8 cellular contexts compared by ENCODE assay signal in the genomic region with DNA sequence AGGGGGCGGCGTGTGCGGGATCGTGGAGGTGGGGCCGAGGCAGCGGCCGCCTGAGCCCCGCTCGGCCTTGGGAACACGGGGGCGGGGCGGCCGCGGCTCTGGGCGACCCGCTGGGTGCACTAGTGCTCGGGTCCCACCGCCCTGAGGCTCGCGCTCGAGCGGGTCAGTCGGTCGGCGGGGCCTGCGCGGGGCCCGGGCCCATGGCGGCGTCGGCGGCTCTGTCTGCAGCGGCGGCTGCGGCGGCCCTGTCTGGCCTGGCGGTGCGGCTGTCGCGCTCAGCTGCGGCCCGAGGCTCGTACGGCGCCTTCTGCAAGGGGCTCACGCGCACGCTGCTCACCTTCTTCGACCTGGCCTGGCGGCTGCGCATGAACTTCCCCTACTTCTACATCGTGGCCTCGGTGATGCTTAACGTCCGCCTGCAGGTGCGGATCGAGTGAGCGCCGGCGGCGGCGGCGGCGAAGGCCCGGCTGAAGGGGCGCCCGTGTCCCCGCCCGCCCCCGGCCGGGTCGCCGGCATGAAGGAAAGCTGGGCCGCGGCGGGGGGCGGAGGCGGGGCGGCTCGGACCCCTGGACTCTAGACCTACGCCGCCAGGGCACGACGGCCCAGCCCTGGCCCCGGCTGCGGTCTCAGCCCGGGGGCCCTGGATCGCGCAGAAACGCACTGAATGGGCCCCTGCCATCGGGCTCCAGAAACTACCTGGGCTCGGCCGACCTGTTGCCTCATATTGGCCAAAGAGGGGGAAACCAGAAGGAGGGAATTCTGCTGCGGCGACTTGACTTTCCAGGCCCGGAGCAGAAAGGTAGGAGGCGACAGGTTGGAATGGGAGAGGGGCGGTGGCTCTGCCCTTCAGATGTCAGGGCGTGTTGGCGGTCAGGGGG. TPM values are rescaled to one million over a fixed set of nuclear protein-coding genes. Genes with fewer than 3 reads are reported as not detected.
A peak's percentile ranks its signal among the peaks of the same experiment; 100 is the strongest.
DNase-seq lines count a peak whose midpoint lies in the region; ATAC-seq and TF ChIP-seq lines count a peak whose summit lies in the region.

Gene SMIM10L2A, plus strand, starts transcription at position 13 of the 878 bp plus-strand sequence. Its CDS starts 188 bp downstream, at position 201.

- CTCF ChIA-PET in CD8-positive, alpha-beta memory T cell (lab: Charles Lee) = no interaction called here
- CTCF ChIA-PET in mammary epithelial cell (lab: Charles Lee; ENCODE audit: low non-redundant PET) = no interaction called here

- peaks cover 5% of the 10 kb centered on the region for H3K4me1 ChIP-seq in CD8-positive, alpha-beta memory T cell (ENCODE audit: insufficient read depth, low read length)
- H3K4me1 ChIP-seq in HUES48 (ENCODE audit: control insufficient read depth, insufficient read depth, low read length) = peaks cover 6% of the 10 kb centered on the region
- peaks cover 8% of the 10 kb centered on the region for H3K4me1 ChIP-seq in mammary epithelial cell (ENCODE audit: insufficient read depth, low read length)

- peak within 1 kb of the TSS; percentile 41 for H3K4me3 ChIP-seq in CD8-positive, alpha-beta memory T cell (ENCODE audit: low read length)
- H3K4me3 ChIP-seq in HUES48 (ENCODE audit: low read depth, low read length) (peak within 1 kb of the TSS; percentile 65), mammary epithelial cell (replicated peaks in 1 of 3; ENCODE audit: insufficient read depth in 1 of 3, low read depth in 2 of 3, low read length in 3 of 3) (peak within 1 kb of the TSS; percentile 28 to 37 (median 37))

- H3K4me3 Mint-ChIP-seq in CD8-positive, alpha-beta memory T cell = peak within 1 kb of the TSS; percentile 71 to 86 (median 73)
- H3K4me3 Mint-ChIP-seq in natural killer cell treated with Interleukin-12 subunit alpha and Interleukin-12 subunit beta and Interleukin-15 and Interleukin-18, amount 100 ng/mL, for 72 hours = peak within 1 kb of the TSS; percentile 68

- DNase-seq in CD8-positive, alpha-beta memory T cell = peak in 2 of 5 donors; percentile 8 to 48
- DNase-seq in mammary epithelial cell (no peak), DMS 273 treated with DMSO at 0.1 percent for 48 hours (lab: John Stamatoyannopoulos, UW) (no peak), epidermal melanocyte (ENCODE audit: insufficient read length, low spot score) (no peak), mucosa of gallbladder (ENCODE audit: low spot score) (no peak)
- no peak for DNase-seq in natural killer cell treated with Interleukin-12 subunit alpha and Interleukin-12 subunit beta and Interleukin-15 and Interleukin-18, amount 100 ng/mL, for 72 hours (ENCODE audit: low spot score)

- H3K4me1 Mint-ChIP-seq in CD8-positive, alpha-beta memory T cell = peaks cover 0 to 8% (median 5%) of the 10 kb centered on the region in 3 donors
- peaks cover 0 to 3% of the 10 kb centered on the region in 2 donors for H3K4me1 Mint-ChIP-seq in natural killer cell treated with Interleukin-12 subunit alpha and Interleukin-12 subunit beta and Interleukin-15 and Interleukin-18, amount 100 ng/mL, for 72 hours (ENCODE audit: low read depth in 2 of 2)

- TF ChIP-seq CTCF in mammary epithelial cell (conservative IDR thresholded peaks at IDR 0.05 in 1 of 2, IDR thresholded peaks at IDR 0.05 in 1 of 2; ENCODE audit: extremely low read depth in 1 of 2, insufficient read depth in 1 of 2, low read depth in 1 of 2, low read length in 2 of 2) = no peak

- peaks cover 0 to 2% of the 10 kb centered on the region in 2 donors for H3K27me3 Mint-ChIP-seq in CD8-positive, alpha-beta memory T cell
- H3K27me3 Mint-ChIP-seq in natural killer cell treated with Interleukin-12 subunit alpha and Interleukin-12 subunit beta and Interleukin-15 and Interleukin-18, amount 100 ng/mL, for 72 hours = peaks cover 0 to 8% of the 10 kb centered on the region in 2 donors

- 56% methylated on average over 11 of the region's 100 CpGs for WGBS in mammary epithelial cell (ENCODE audit: low coverage, missing lambda C conversion rate)

- H3K9ac ChIP-seq in HUES48 (ENCODE audit: low read depth, low read length) (peak within 1 kb of the TSS; percentile 24; the same call in 1 of the 2 replicates), mammary epithelial cell (ENCODE audit: insufficient read depth, low read length) (no peak within 1 kb of the TSS)

- no peaks in the 10 kb centered on the region for H3K79me2 ChIP-seq in mammary epithelial cell (ENCODE audit: insufficient read depth, low read length)

- in situ Hi-C loops in mammary epithelial cell (cut with MboI; ENCODE audit: low sequenced_read_pairs in 2 of 2) = no loop called here

- H3K9me3 Mint-ChIP-seq in CD8-positive, alpha-beta memory T cell = no peaks in the 10 kb centered on the region
- H3K9me3 Mint-ChIP-seq in natural killer cell treated with Interleukin-12 subunit alpha and Interleukin-12 subunit beta and Interleukin-15 and Interleukin-18, amount 100 ng/mL, for 72 hours = no peaks in the 10 kb centered on the region

- dilution Hi-C loops in mammary epithelial cell (cut with HindIII; ENCODE audit: low sequenced_read_pairs) = no loop called here

- H3K27ac ChIP-seq in CD8-positive, alpha-beta memory T cell (ENCODE audit: low read depth, low read length) = no peak within 1 kb of the TSS
- H3K27ac ChIP-seq in HUES48 (ENCODE audit: low read depth, low read length) (no peak within 1 kb of the TSS), mammary epithelial cell (ENCODE audit: insufficient read depth, low read depth, low read length) (no peak within 1 kb of the TSS)

- POLR2A ChIA-PET in CD8-positive, alpha-beta memory T cell (lab: Charles Lee) = no interaction called here

- H3K36me3 ChIP-seq in CD8-positive, alpha-beta memory T cell (ENCODE audit: insufficient read depth, low read length) = no peaks in the 10 kb centered on the region
- H3K36me3 ChIP-seq in HUES48 (ENCODE audit: control insufficient read depth, insufficient read depth, low read length) (no peaks in the 10 kb centered on the region), mammary epithelial cell (ENCODE audit: insufficient read depth, low read length) (no peaks in the 10 kb centered on the region)

- intact Hi-C loops in mammary epithelial cell (cut with micrococcal nuclease) = no loop called here

- BruUV-seq in mammary epithelial cell (replicated peaks; lab: Mats Ljungman, UMichigan) = no TSS peak

- no peaks in the 10 kb centered on the region for H3K9me3 ChIP-seq in CD8-positive, alpha-beta memory T cell (ENCODE audit: low read length)
- H3K9me3 ChIP-seq in HUES48 (ENCODE audit: control insufficient read depth, insufficient read depth, low read length) (no peaks in the 10 kb centered on the region), mammary epithelial cell (replicated peaks; ENCODE audit: insufficient read depth, low read length) (no peaks in the 10 kb centered on the region)

- peak; percentile 45 for ATAC-seq in GM21447 (IDR thresholded peaks at IDR 0.05; ENCODE audit: unreplicated experiment)
- ATAC-seq in natural killer cell treated with Interleukin-12 subunit alpha and Interleukin-12 subunit beta and Interleukin-15 and Interleukin-18, amount 100 ng/mL, for 72 hours = no peak

- no peaks in the 10 kb centered on the region for H4K20me1 ChIP-seq in mammary epithelial cell (ENCODE audit: insufficient read depth, low read length)

- H3K4me2 ChIP-seq in mammary epithelial cell (ENCODE audit: insufficient read depth, low read depth, low read length) = peak within 1 kb of the TSS; percentile 71

- no peaks in the 10 kb centered on the region for H3K27me3 ChIP-seq in CD8-positive, alpha-beta memory T cell (ENCODE audit: insufficient read depth, low read length, poor library complexity, severe bottlenecking)
- no peaks in the 10 kb centered on the region for H3K27me3 ChIP-seq in HUES48 (ENCODE audit: control insufficient read depth, insufficient read depth, low read length)
- no peaks in the 10 kb centered on the region for H3K27me3 ChIP-seq in mammary epithelial cell (ENCODE audit: insufficient read depth, low read length)

- no peaks in the 10 kb centered on the region for H3K36me3 Mint-ChIP-seq in CD8-positive, alpha-beta memory T cell
- H3K36me3 Mint-ChIP-seq in natural killer cell treated with Interleukin-12 subunit alpha and Interleukin-12 subunit beta and Interleukin-15 and Interleukin-18, amount 100 ng/mL, for 72 hours = no peaks in the 10 kb centered on the region

- peak within 1 kb of the TSS in 3 of 8 donors; percentile 43 to 72 (median 63) for H3K27ac Mint-ChIP-seq in CD8-positive, alpha-beta memory T cell
- no peak within 1 kb of the TSS for H3K27ac Mint-ChIP-seq in natural killer cell treated with Interleukin-12 subunit alpha and Interleukin-12 subunit beta and Interleukin-15 and Interleukin-18, amount 100 ng/mL, for 72 hours

- peak within 1 kb of the TSS; percentile 55 for H2AFZ ChIP-seq in mammary epithelial cell (ENCODE audit: low read depth, low read length)

RNA-seq across cellular contexts. Expression of gene SMIM10L2A, which starts in this region (rescaled TPM):
- under 1 TPM; 0.48 to 0.62 TPM for total RNA-seq in CD8-positive, alpha-beta memory T cell
- 0.10 TPM for polyA plus RNA-seq in CD8-positive, alpha-beta memory T cell
- 10 to 100 TPM in 1 of 2 donors, 1 to 10 TPM in 1; 3.7 to 27.5 TPM for total RNA-seq in mammary epithelial cell
- 2.3 TPM for polyA plus RNA-seq in mammary epithelial cell
- polyA minus RNA-seq in mammary epithelial cell = 4.3 TPM
- under 1 TPM in 1 of 2 donors, not detected in 1; 0.05 TPM for total RNA-seq in natural killer cell treated with Interleukin-12 subunit alpha and Interleukin-12 subunit beta and Interleukin-15 and Interleukin-18, amount 100 ng/mL, for 72 hours
- 1.9 TPM for total RNA-seq in mucosa of gallbladder
